Comparison of ENCODE assay signal across 1 cellular context in the genomic region with DNA sequence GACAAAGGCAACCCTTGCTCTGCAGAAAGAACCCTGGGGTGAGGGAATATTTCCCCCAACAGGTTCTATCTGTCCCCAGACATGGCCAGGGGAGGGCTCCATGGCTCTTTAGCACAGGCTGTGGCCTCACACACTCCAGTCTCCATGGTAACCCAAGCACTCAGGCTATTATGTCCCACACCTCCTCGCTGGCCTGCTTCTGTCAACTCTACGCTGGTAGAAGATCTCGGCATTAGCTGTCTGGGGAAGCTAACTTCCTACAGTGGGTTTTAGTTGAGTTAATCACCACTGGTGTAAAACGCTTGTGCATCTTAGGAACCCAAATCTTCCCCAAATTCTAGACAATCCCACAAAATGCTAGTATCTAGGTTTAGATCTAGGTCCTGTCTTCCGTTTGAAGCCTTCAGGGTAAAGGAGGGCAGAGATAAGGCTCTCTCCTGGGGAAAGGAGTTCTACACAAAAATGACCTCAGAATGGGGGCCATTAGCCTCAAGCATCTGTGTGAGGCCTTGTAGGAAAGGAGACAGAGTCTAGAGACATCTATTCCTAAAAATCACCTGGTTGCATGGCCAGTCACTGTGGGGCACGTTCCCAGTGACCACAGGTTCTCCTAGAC.
TF ChIP-seq lines count a peak whose summit lies in the region.

No MANE protein-coding gene starts in this region.

TF ChIP-seq in K562, 482 proteins besides CTCF, POLR2A, EP300 and RAD21 (continued from another document):
- TF ChIP-seq, protein P1, sequence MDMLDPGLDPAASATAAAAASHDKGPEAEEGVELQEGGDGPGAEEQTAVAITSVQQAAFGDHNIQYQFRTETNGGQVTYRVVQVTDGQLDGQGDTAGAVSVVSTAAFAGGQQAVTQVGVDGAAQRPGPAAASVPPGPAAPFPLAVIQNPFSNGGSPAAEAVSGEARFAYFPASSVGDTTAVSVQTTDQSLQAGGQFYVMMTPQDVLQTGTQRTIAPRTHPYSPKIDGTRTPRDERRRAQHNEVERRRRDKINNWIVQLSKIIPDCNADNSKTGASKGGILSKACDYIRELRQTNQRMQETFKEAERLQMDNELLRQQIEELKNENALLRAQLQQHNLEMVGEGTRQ (CRISPR knock-in tag; IDR thresholded peaks at IDR 0.05) = no peak
- TF ChIP-seq ESRRA (IDR thresholded peaks at IDR 0.05; ENCODE audit: borderline replicate concordance, low read depth) = 0 out of 2 replicates have a peak, but pooled peaks have one; percentile 12
- TF ChIP-seq, protein P2, sequence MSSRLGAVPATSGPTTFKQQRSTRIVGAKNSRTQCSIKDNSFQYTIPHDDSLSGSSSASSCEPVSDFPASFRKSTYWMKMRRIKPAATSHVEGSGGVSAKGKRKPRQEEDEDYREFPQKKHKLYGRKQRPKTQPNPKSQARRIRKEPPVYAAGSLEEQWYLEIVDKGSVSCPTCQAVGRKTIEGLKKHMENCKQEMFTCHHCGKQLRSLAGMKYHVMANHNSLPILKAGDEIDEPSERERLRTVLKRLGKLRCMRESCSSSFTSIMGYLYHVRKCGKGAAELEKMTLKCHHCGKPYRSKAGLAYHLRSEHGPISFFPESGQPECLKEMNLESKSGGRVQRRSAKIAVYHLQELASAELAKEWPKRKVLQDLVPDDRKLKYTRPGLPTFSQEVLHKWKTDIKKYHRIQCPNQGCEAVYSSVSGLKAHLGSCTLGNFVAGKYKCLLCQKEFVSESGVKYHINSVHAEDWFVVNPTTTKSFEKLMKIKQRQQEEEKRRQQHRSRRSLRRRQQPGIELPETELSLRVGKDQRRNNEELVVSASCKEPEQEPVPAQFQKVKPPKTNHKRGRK (tag; IDR thresholded peaks at IDR 0.05) = no peak
- peak; percentile 49; the same call in 1 of the 2 replicates for TF ChIP-seq ZEB2 (IDR thresholded peaks at IDR 0.05)
- TF ChIP-seq, protein P3, sequence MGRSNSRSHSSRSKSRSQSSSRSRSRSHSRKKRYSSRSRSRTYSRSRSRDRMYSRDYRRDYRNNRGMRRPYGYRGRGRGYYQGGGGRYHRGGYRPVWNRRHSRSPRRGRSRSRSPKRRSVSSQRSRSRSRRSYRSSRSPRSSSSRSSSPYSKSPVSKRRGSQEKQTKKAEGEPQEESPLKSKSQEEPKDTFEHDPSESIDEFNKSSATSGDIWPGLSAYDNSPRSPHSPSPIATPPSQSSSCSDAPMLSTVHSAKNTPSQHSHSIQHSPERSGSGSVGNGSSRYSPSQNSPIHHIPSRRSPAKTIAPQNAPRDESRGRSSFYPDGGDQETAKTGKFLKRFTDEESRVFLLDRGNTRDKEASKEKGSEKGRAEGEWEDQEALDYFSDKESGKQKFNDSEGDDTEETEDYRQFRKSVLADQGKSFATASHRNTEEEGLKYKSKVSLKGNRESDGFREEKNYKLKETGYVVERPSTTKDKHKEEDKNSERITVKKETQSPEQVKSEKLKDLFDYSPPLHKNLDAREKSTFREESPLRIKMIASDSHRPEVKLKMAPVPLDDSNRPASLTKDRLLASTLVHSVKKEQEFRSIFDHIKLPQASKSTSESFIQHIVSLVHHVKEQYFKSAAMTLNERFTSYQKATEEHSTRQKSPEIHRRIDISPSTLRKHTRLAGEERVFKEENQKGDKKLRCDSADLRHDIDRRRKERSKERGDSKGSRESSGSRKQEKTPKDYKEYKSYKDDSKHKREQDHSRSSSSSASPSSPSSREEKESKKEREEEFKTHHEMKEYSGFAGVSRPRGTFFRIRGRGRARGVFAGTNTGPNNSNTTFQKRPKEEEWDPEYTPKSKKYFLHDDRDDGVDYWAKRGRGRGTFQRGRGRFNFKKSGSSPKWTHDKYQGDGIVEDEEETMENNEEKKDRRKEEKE (IDR thresholded peaks at IDR 0.05; ENCODE audit: borderline replicate concordance in 1 of 2, control insufficient read depth in 1 of 2, low read depth in 2 of 2, low read length in 1 of 2) = no peak
- TF ChIP-seq RBM34 (IDR thresholded peaks at IDR 0.05; ENCODE audit: borderline replicate concordance, insufficient read depth, low read length) = no peak
- no peak for TF ChIP-seq ZNF780A (CRISPR knock-in tag; IDR thresholded peaks at IDR 0.05)
- TF ChIP-seq ZNF778 (CRISPR knock-in tag; IDR thresholded peaks at IDR 0.05) = no peak
- TF ChIP-seq, protein P4, sequence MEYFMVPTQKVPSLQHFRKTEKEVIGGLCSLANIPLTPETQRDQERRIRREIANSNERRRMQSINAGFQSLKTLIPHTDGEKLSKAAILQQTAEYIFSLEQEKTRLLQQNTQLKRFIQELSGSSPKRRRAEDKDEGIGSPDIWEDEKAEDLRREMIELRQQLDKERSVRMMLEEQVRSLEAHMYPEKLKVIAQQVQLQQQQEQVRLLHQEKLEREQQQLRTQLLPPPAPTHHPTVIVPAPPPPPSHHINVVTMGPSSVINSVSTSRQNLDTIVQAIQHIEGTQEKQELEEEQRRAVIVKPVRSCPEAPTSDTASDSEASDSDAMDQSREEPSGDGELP (CRISPR knock-in tag; IDR thresholded peaks at IDR 0.05; ENCODE audit: borderline replicate concordance) = 0 out of 2 replicates have a peak, but pooled peaks have one; percentile 12
- TF ChIP-seq XRCC4 (IDR thresholded peaks at IDR 0.05; ENCODE audit: extremely low read depth, insufficient read depth, insufficient read length) = no peak
- peak; percentile 92 for TF ChIP-seq RFX1 (IDR thresholded peaks at IDR 0.05)
- no peak for TF ChIP-seq ZNF75A (CRISPR knock-in tag; IDR thresholded peaks at IDR 0.05)
- no peak for TF ChIP-seq GABPB1 (CRISPR knock-in tag; IDR thresholded peaks at IDR 0.05)
- 0 out of 2 replicates have a peak, but pooled peaks have one; percentile 27 for TF ChIP-seq TEAD4 (IDR thresholded peaks at IDR 0.05; ENCODE audit: low read length)
- TF ChIP-seq TEAD4 (CRISPR knock-in tag; IDR thresholded peaks at IDR 0.05; ENCODE audit: borderline replicate concordance) = no peak
- TF ChIP-seq, protein P5, sequence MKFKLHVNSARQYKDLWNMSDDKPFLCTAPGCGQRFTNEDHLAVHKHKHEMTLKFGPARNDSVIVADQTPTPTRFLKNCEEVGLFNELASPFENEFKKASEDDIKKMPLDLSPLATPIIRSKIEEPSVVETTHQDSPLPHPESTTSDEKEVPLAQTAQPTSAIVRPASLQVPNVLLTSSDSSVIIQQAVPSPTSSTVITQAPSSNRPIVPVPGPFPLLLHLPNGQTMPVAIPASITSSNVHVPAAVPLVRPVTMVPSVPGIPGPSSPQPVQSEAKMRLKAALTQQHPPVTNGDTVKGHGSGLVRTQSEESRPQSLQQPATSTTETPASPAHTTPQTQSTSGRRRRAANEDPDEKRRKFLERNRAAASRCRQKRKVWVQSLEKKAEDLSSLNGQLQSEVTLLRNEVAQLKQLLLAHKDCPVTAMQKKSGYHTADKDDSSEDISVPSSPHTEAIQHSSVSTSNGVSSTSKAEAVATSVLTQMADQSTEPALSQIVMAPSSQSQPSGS (CRISPR knock-in tag; IDR thresholded peaks at IDR 0.05) = no peak
- TF ChIP-seq NCOA1 (IDR thresholded peaks at IDR 0.05; ENCODE audit: low read depth) = no peak
- TF ChIP-seq RFX5 (IDR thresholded peaks at IDR 0.05; ENCODE audit: low read depth, low read length) = no peak
- TF ChIP-seq, protein P6, sequence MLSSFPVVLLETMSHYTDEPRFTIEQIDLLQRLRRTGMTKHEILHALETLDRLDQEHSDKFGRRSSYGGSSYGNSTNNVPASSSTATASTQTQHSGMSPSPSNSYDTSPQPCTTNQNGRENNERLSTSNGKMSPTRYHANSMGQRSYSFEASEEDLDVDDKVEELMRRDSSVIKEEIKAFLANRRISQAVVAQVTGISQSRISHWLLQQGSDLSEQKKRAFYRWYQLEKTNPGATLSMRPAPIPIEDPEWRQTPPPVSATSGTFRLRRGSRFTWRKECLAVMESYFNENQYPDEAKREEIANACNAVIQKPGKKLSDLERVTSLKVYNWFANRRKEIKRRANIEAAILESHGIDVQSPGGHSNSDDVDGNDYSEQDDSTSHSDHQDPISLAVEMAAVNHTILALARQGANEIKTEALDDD (IDR thresholded peaks at IDR 0.05) = peak; percentile 85
- no peak for TF ChIP-seq MAFG (tag; conservative IDR thresholded peaks at IDR 0.05)
- TF ChIP-seq NRF1 (conservative IDR thresholded peaks at IDR 0.05 in 1 of 2, IDR thresholded peaks at IDR 0.05 in 1 of 2) = 0 out of 4 replicates have a peak, but pooled peaks of 1 of the 2 experiments have one; percentile 8
- no peak for TF ChIP-seq MEF2D (tag; conservative IDR thresholded peaks at IDR 0.05; ENCODE audit: low read depth)
